In the genomic region with DNA sequence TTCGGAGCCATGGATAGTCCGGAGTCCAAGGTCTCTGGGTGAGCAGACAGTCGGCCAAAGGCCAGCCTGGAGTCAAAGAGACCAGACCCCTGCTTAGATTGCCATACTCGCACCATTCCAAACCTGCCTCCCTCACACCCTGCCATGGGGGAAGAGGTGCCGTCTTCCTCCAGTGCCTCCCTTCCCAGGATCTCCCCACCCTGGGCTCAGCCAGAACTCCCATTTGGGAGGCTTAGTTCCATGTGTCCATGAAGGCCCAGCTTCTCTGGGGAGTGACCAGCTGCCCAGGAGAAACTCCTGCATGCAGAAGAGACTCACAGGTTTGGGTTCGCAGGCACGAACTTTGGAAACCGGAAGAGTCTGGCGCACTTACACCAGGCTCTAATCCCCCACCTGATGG, we compare ENCODE assay signal across 27 cellular contexts. TPM values are rescaled to one million over a fixed set of nuclear protein-coding genes. Genes with fewer than 3 reads are reported as not detected.
DNase-seq lines count a peak whose midpoint lies in the region; ATAC-seq and TF ChIP-seq lines count a peak whose summit lies in the region.
"Had no signal": no experiment of that assay in that cellular context is flagged by ENCODE, and none has a peak within 500 bp of the region (broad histone marks: within the 10 kb centered on the region; RNA-seq: fewer than 3 reads in every experiment).

No MANE protein-coding gene starts in this region.

- H3K4me3 Mint-ChIP-seq in stimulated activated naive CD8-positive, alpha-beta T cell treated with anti-CD3 and anti-CD28 coated beads, Interleukin-15, amount 100 ng/mL, for 72 hours, result no peak overlapping the region
- H3K4me3 Mint-ChIP-seq in osteocyte (ENCODE audit: unreplicated experiment) (no peak overlapping the region), WTC11 (no peak overlapping the region)

- no peaks in the 10 kb centered on the region for H3K9me3 Mint-ChIP-seq in stimulated activated naive CD8-positive, alpha-beta T cell treated with anti-CD3 and anti-CD28 coated beads, Interleukin-15, amount 100 ng/mL, for 72 hours
- H3K9me3 Mint-ChIP-seq in osteocyte (ENCODE audit: unreplicated experiment) (no peaks in the 10 kb centered on the region), WTC11 (no peaks in the 10 kb centered on the region)

- CTCF ChIA-PET in WTC11 (lab: Charles Lee), result interaction anchor here (1.8 kb wide), 1 partner anchor 154 kb away, joined by 8 read pairs; no protein-coding TSS in a partner anchor

- peaks cover 45 to 55% (median 53%) of the 10 kb centered on the region in 3 donors for H3K36me3 ChIP-seq in tibial artery
- no peaks in the 10 kb centered on the region for H3K36me3 ChIP-seq in testis (ENCODE audit: low read depth, missing control alignments)

- no peak for TF ChIP-seq CTCF in osteocyte (IDR thresholded peaks at IDR 0.05)
- TF ChIP-seq CTCF in tibial artery (IDR thresholded peaks at IDR 0.05), result no peak
- no peak for TF ChIP-seq CTCF in testis (IDR thresholded peaks at IDR 0.05)
- TF ChIP-seq CTCF in WTC11 (IDR thresholded peaks at IDR 0.05), result no peak

- peaks cover 42% of the 10 kb centered on the region for H3K36me3 Mint-ChIP-seq in osteocyte (ENCODE audit: unreplicated experiment)
- H3K36me3 Mint-ChIP-seq in WTC11, result no peaks in the 10 kb centered on the region

- H3K4me1 Mint-ChIP-seq in stimulated activated naive CD8-positive, alpha-beta T cell treated with anti-CD3 and anti-CD28 coated beads, Interleukin-15, amount 100 ng/mL, for 72 hours, result no peaks in the 10 kb centered on the region
- H3K4me1 Mint-ChIP-seq in osteocyte (ENCODE audit: unreplicated experiment) (no peaks in the 10 kb centered on the region), WTC11 (peaks cover 6% of the 10 kb centered on the region)

- H3K9me3 ChIP-seq in tibial artery (no peaks in the 10 kb centered on the region), testis (no peaks in the 10 kb centered on the region)

- ATAC-seq in stimulated activated naive CD8-positive, alpha-beta T cell treated with anti-CD3 and anti-CD28 coated beads, Interleukin-15, amount 100 ng/mL, for 72 hours, result peak; percentile 3
- no peak for ATAC-seq in stimulated activated naive CD8-positive, alpha-beta T cell treated with anti-CD3 and anti-CD28 coated beads, Interleukin-15, Interleukin-2, amounts not matched to agents 100 U/mL and 50 U/mL, for 24 hours
- no peak for ATAC-seq in GM21515 (IDR thresholded peaks at IDR 0.05; ENCODE audit: unreplicated experiment)
- no peak for ATAC-seq in WTC11
- ATAC-seq: K562, PC-3 had no signal

- H3K4me3 ChIP-seq in tibial artery (no peak overlapping the region), testis (no peak overlapping the region)
- H3K4me3 ChIP-seq: K562 had no signal

- intact Hi-C loops in tibial artery (cut with DNase I; ENCODE audit: low total_unique reads), result no loop called here
- intact Hi-C loops in testis (cut with DNase I; ENCODE audit: low total_unique reads), result no loop called here

- POLR2A ChIA-PET in WTC11 (lab: Charles Lee), result no interaction called here

- peaks cover 41% of the 10 kb centered on the region for H3K27me3 Mint-ChIP-seq in stimulated activated naive CD8-positive, alpha-beta T cell treated with anti-CD3 and anti-CD28 coated beads, Interleukin-15, amount 100 ng/mL, for 72 hours
- H3K27me3 Mint-ChIP-seq in osteocyte (ENCODE audit: unreplicated experiment) (no peaks in the 10 kb centered on the region), WTC11 (ENCODE audit: low read depth) (no peaks in the 10 kb centered on the region; the same call in 1 of the 2 replicates)

- H3K4me1 ChIP-seq in tibial artery (peaks cover 0 to 10% (median 4%) of the 10 kb centered on the region in 4 donors), testis (no peaks in the 10 kb centered on the region)

- H3K27ac Mint-ChIP-seq in stimulated activated naive CD8-positive, alpha-beta T cell treated with anti-CD3 and anti-CD28 coated beads, Interleukin-15, amount 100 ng/mL, for 72 hours, result no peak overlapping the region
- H3K27ac Mint-ChIP-seq in osteocyte (ENCODE audit: unreplicated experiment), result peak overlapping the region; percentile 27
- H3K27ac Mint-ChIP-seq in WTC11, result no peak overlapping the region

- H3K27ac ChIP-seq in tibial artery (peak overlapping the region; percentile 48 to 65), testis (no peak overlapping the region)
- H3K27ac ChIP-seq: HL-60 had no signal

- no peak for DNase-seq in stimulated activated naive CD8-positive, alpha-beta T cell treated with anti-CD3 and anti-CD28 coated beads, Interleukin-15, amount 100 ng/mL, for 72 hours
- DNase-seq in stimulated activated naive CD8-positive, alpha-beta T cell treated with anti-CD3 and anti-CD28 coated beads, Interleukin-15, Interleukin-2, amounts not matched to agents 100 U/mL and 50 U/mL, for 24 hours, result no peak
- DNase-seq in osteocyte (ENCODE audit: extremely low spot score, unreplicated experiment), result no peak
- no peak for DNase-seq in tibial artery
- DNase-seq in HT-29 (ENCODE audit: low spot score), result no peak
- DNase-seq in testis, result no peak
- no peak for DNase-seq in WTC11 (ENCODE audit: low spot score)
- DNase-seq: 8988T; ACHN; Calu3; DMS79 treated with DMSO at 0.1 percent for 48 hours; GF-D8; Kasumi-1; MV-4-11; NCI-H1105; NCI-H1436 treated with DMSO at 0.1 percent for 48 hours; NCI-H187 treated with DMSO at 0.1 percent for 48 hours; NCI-H2107; NCI-H446; NCI-H524 treated with DMSO at 0.1 percent for 48 hours; NCI-H774; NK-92 treated with Interleukin-12 subunit alpha and Interleukin-12 subunit beta, amount 100 ng/mL, for 24 hours; PC-3 had no signal

- TF ChIP-seq POLR2A in testis (IDR thresholded peaks at IDR 0.05), result no peak

- 77 to 96% methylated on average over 6 to 9 of the region's 9 CpGs for WGBS in testis, 2 donors

- H3K27me3 ChIP-seq in tibial artery, result no peaks in the 10 kb centered on the region
- no peaks in the 10 kb centered on the region for H3K27me3 ChIP-seq in testis

TF ChIP-seq in WTC11, 78 proteins besides CTCF, POLR2A, EP300 and RAD21 (continues in another document):
- TF ChIP-seq, protein P1, sequence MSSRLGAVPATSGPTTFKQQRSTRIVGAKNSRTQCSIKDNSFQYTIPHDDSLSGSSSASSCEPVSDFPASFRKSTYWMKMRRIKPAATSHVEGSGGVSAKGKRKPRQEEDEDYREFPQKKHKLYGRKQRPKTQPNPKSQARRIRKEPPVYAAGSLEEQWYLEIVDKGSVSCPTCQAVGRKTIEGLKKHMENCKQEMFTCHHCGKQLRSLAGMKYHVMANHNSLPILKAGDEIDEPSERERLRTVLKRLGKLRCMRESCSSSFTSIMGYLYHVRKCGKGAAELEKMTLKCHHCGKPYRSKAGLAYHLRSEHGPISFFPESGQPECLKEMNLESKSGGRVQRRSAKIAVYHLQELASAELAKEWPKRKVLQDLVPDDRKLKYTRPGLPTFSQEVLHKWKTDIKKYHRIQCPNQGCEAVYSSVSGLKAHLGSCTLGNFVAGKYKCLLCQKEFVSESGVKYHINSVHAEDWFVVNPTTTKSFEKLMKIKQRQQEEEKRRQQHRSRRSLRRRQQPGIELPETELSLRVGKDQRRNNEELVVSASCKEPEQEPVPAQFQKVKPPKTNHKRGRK (CRISPR knock-in tag; IDR thresholded peaks at IDR 0.05; ENCODE audit: borderline replicate concordance), result no peak
- TF ChIP-seq JAZF1 (CRISPR knock-in tag; IDR thresholded peaks at IDR 0.05) (no peak), ZNF396 (CRISPR knock-in tag; IDR thresholded peaks at IDR 0.05; ENCODE audit: borderline replicate concordance) (no peak), NR1H2 (CRISPR knock-in tag; IDR thresholded peaks at IDR 0.05) (no peak), SP1 (CRISPR knock-in tag; conservative IDR thresholded peaks at IDR 0.05) (no peak), ZNF219 (CRISPR knock-in tag; IDR thresholded peaks at IDR 0.05; ENCODE audit: borderline replicate concordance) (no peak)
- TF ChIP-seq, protein P2, sequence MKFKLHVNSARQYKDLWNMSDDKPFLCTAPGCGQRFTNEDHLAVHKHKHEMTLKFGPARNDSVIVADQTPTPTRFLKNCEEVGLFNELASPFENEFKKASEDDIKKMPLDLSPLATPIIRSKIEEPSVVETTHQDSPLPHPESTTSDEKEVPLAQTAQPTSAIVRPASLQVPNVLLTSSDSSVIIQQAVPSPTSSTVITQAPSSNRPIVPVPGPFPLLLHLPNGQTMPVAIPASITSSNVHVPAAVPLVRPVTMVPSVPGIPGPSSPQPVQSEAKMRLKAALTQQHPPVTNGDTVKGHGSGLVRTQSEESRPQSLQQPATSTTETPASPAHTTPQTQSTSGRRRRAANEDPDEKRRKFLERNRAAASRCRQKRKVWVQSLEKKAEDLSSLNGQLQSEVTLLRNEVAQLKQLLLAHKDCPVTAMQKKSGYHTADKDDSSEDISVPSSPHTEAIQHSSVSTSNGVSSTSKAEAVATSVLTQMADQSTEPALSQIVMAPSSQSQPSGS (CRISPR knock-in tag; IDR thresholded peaks at IDR 0.05; ENCODE audit: borderline replicate concordance, low read depth), result no peak

RNA-seq across cellular contexts. Expression of a gene that starts 21.7 kb away (rescaled TPM):
- total RNA-seq in osteocyte, result 1,145 and 1,383 TPM in 2 replicates
- not detected in 2 replicates for total RNA-seq in HT-29 (2014; rRNA removed; shearing (Covaris generic))
- total RNA-seq in testis, result 100 to 1,000 TPM; 169 to 308 TPM
- polyA plus RNA-seq in testis (ENCODE audit: insufficient read depth, low read depth, low replicate concordance), result 228 TPM
- total RNA-seq in WTC11 (2021), result 5.3 to 12.5 TPM (median 6.4 TPM) in 3 replicates
- total RNA-seq: MCF 10A had no signal

RNA-seq across cellular contexts. Expression of a gene that starts 40.4 kb away (rescaled TPM):
- total RNA-seq in osteocyte, result 2,796 and 2,855 TPM in 2 replicates
- total RNA-seq in HT-29 (2014; rRNA removed; shearing (Covaris generic)), result 89.8 and 91.4 TPM in 2 replicates
- 100 to 1,000 TPM; 100 to 118 TPM for total RNA-seq in testis
- 180 TPM for polyA plus RNA-seq in testis (ENCODE audit: insufficient read depth, low read depth, low replicate concordance)
- total RNA-seq in WTC11 (2021), result 514 to 873 TPM (median 854 TPM) in 3 replicates
- polyA plus RNA-seq: K562 had no signal

Comparison
In these comparisons a context has a peak if more than half of its experiments do, and no peak if none do; other contexts are left out.
1. H3K27ac ChIP-seq: peak in tibial artery (2 of 2); none in testis (0 of 2).
2. RNA of a gene that starts 21.7 kb away (total RNA-seq): 1,145 to 1,383 TPM in osteocyte and 169 to 308 TPM in testis; 5.3 to 12.5 TPM in WTC11 and not detected in HT-29; every median in the first group is over 10 times any median in the second.